Comparison of ENCODE assay signal across 1 cellular context in genomic region chr2:203582468-203582867, GRCh38.
TF ChIP-seq lines count a peak whose summit lies in the region.

No MANE protein-coding gene starts in this region.

TF ChIP-seq in SK-N-SH treated with all-trans-retinoic acid at 6 μM for 48 hours, 23 proteins besides CTCF, POLR2A, EP300 and RAD21 (continued from another document):
- no peak for TF ChIP-seq CREB5 (CRISPR knock-in tag; IDR thresholded peaks at IDR 0.05; ENCODE audit: low read depth)
- no peak for TF ChIP-seq ZC3H10 (CRISPR knock-in tag; IDR thresholded peaks at IDR 0.05)
- TF ChIP-seq ZNF8 (CRISPR knock-in tag; IDR thresholded peaks at IDR 0.05) = no peak
- no peak for TF ChIP-seq ESRRG (CRISPR knock-in tag; IDR thresholded peaks at IDR 0.05)
- TF ChIP-seq BACH2 (CRISPR knock-in tag; IDR thresholded peaks at IDR 0.05; ENCODE audit: borderline replicate concordance) = no peak
- TF ChIP-seq PPARA (CRISPR knock-in tag; IDR thresholded peaks at IDR 0.05; ENCODE audit: borderline replicate concordance) = no peak
- TF ChIP-seq ZNF70 (CRISPR knock-in tag; IDR thresholded peaks at IDR 0.05) = no peak
